18 cellular contexts compared by ENCODE assay signal in genomic region chr20:62489186-62489939, GRCh38. TPM values are rescaled to one million over a fixed set of nuclear protein-coding genes. Genes with fewer than 3 reads are reported as not detected.
DNase-seq lines count a peak whose midpoint lies in the region; ATAC-seq and TF ChIP-seq lines count a peak whose summit lies in the region.
"Had no signal": no experiment of that assay in that cellular context is flagged by ENCODE, and none has a peak within 500 bp of the region (broad histone marks: within the 10 kb centered on the region; RNA-seq: fewer than 3 reads in every experiment).

No MANE protein-coding gene starts in this region.

- no peak overlapping the region for H3K23ac ChIP-seq in mesenchymal stem cell (ENCODE audit: low read length in 2 of 2)

- no peak overlapping the region for H2BK12ac ChIP-seq in mesenchymal stem cell (ENCODE audit: low read length in 2 of 2)

- H3K9me3 ChIP-seq in BLaER1 (peaks cover 8% of the 10 kb centered on the region), adrenal gland (replicated peaks in 1 of 3) (no peaks in the 10 kb centered on the region), mesenchymal stem cell (ENCODE audit: control insufficient read depth, low read length) (no peaks in the 10 kb centered on the region), gastrocnemius medialis (no peaks in the 10 kb centered on the region)
- H3K9me3 ChIP-seq: ovary, SJSA1 had no signal

- in situ Hi-C loops in gastrocnemius medialis (cut with MboI; ENCODE audit: low sequenced_read_pairs in 4 of 4) = no loop called here

- H3K9ac ChIP-seq in BLaER1 = no peak overlapping the region
- no peak overlapping the region for H3K9ac ChIP-seq in mesenchymal stem cell (ENCODE audit: low read length)

- H3K4me3 ChIP-seq in BLaER1 = no peak overlapping the region
- no peak overlapping the region for H3K4me3 ChIP-seq in adrenal gland
- H3K4me3 ChIP-seq in mesenchymal stem cell (ENCODE audit: insufficient read depth in 1 of 2, low read depth in 1 of 2, low read length in 2 of 2) = no peak overlapping the region
- H3K4me3 ChIP-seq in gastrocnemius medialis = no peak overlapping the region
- H3K4me3 ChIP-seq: lung, ovary, SJSA1 had no signal

- H3K4ac ChIP-seq in mesenchymal stem cell (ENCODE audit: low read depth in 1 of 2, low read length in 2 of 2) = no peak overlapping the region

- no peak overlapping the region for H3K27ac ChIP-seq in BLaER1
- H3K27ac ChIP-seq in adrenal gland = peak overlapping the region in 3 of 5 donors; percentile 24 to 48 (median 45)
- no peak overlapping the region for H3K27ac ChIP-seq in mesenchymal stem cell (ENCODE audit: low read length, poor library complexity, severe bottlenecking)
- H3K27ac ChIP-seq in gastrocnemius medialis = no peak overlapping the region
- H3K27ac ChIP-seq: C4-2B, ovary, SJSA1 had no signal

- peaks cover 10% of the 10 kb centered on the region; the same call in 1 of the 2 replicates for H3K4me1 Mint-ChIP-seq in WTC11
- H3K4me1 Mint-ChIP-seq in activated CD8-positive, alpha-beta T cell treated with anti-CD3 and anti-CD28 coated beads, Interleukin-2, amount 10 ng/mL, durations not matched to agents 7 days and 5 days (ENCODE audit: low read depth) = no peaks in the 10 kb centered on the region
- H3K4me1 Mint-ChIP-seq: activated CD4-positive, alpha-beta T cell treated with anti-CD3 and anti-CD28 coated beads for 36 hours had no signal

- H3K27me3 ChIP-seq in BLaER1 (peaks cover 54% of the 10 kb centered on the region), adrenal gland (no peaks in the 10 kb centered on the region), mesenchymal stem cell (ENCODE audit: control insufficient read depth in 1 of 2, insufficient read depth in 1 of 2, low read length in 2 of 2) (peaks cover 40 to 90% of the 10 kb centered on the region in 2 experiments), gastrocnemius medialis (peaks cover 0 to 7% (median 5%) of the 10 kb centered on the region in 3 donors)
- H3K27me3 ChIP-seq: ovary had no signal

- POLR2A ChIA-PET in WTC11 (lab: Charles Lee) = no interaction called here
- POLR2A ChIA-PET in activated CD8-positive, alpha-beta T cell treated with anti-CD3 and anti-CD28 coated beads, Interleukin-2, amount 10 ng/mL, durations not matched to agents 7 days and 5 days (lab: Charles Lee) = interaction anchor here (1.0 kb wide), 1 partner anchor 8 kb away, joined by 5 read pairs; no protein-coding TSS in a partner anchor

- H2BK15ac ChIP-seq in mesenchymal stem cell (ENCODE audit: low read depth, poor library complexity, severe bottlenecking) = no peak overlapping the region

- H4K20me1 ChIP-seq in BLaER1 = peaks cover 14% of the 10 kb centered on the region; the same call in 1 of the 2 replicates

- peak overlapping the region; percentile 57 for H2AK5ac ChIP-seq in mesenchymal stem cell (ENCODE audit: low read length, severe bottlenecking)

- H3K4me3 Mint-ChIP-seq in WTC11 = no peak overlapping the region
- no peak overlapping the region for H3K4me3 Mint-ChIP-seq in activated CD8-positive, alpha-beta T cell treated with anti-CD3 and anti-CD28 coated beads, Interleukin-2, amount 10 ng/mL, durations not matched to agents 7 days and 5 days
- H3K4me3 Mint-ChIP-seq: activated CD4-positive, alpha-beta T cell treated with anti-CD3 and anti-CD28 coated beads for 36 hours; stimulated activated naive B cell treated with anti-CD40 and anti-IgM and Interleukin-4, amounts not matched to agents 10 μg/mL and 1 μg/mL and 100 μg/mL, for 72 hours had no signal

- H3K4me1 ChIP-seq in BLaER1 (peaks cover 63% of the 10 kb centered on the region), adrenal gland (replicated peaks in 1 of 2) (peaks cover 29 to 44% of the 10 kb centered on the region in 2 donors), mesenchymal stem cell (ENCODE audit: control insufficient read depth, insufficient read depth, low read depth, low read length) (peaks cover 30% of the 10 kb centered on the region), gastrocnemius medialis (peaks cover 7 to 11% of the 10 kb centered on the region in 2 donors)
- H3K4me1 ChIP-seq: SJSA1 had no signal

- peak; percentile 30 for DNase-seq in HT1080 (ENCODE audit: low read depth)
- DNase-seq in adrenal gland = peak; percentile 56 to 80 (median 75)
- DNase-seq in mesenchymal stem cell = no peak
- no peak for DNase-seq in WTC11 (ENCODE audit: low spot score)
- no peak for DNase-seq in activated CD8-positive, alpha-beta T cell treated with anti-CD3 and anti-CD28 coated beads, Interleukin-2, amount 10 ng/mL, durations not matched to agents 7 days and 5 days
- DNase-seq in gastrocnemius medialis = no peak
- DNase-seq: activated CD4-positive, alpha-beta T cell treated with anti-CD3 and anti-CD28 coated beads for 36 hours; GF-D8; MM.1S; ovary; stimulated activated CD4-positive, alpha-beta T cell treated with anti-CD3 and anti-CD28 coated beads, Interleukin-2, amount 100 ng/mL, for 48 hours; stimulated activated naive B cell treated with anti-CD40 and anti-IgM and Interleukin-4, amounts not matched to agents 10 μg/mL and 1 μg/mL and 100 μg/mL, for 72 hours had no signal

- no peaks in the 10 kb centered on the region for H3K79me1 ChIP-seq in mesenchymal stem cell (replicated peaks; ENCODE audit: low read length, poor library complexity, severe bottlenecking)

- no peaks in the 10 kb centered on the region for H3K36me3 ChIP-seq in BLaER1
- no peaks in the 10 kb centered on the region for H3K36me3 ChIP-seq in adrenal gland (replicated peaks in 1 of 2)
- H3K36me3 ChIP-seq in mesenchymal stem cell (ENCODE audit: control insufficient read depth in 1 of 2, insufficient read depth in 2 of 2, low read depth in 1 of 2, low read length in 2 of 2) = no peaks in the 10 kb centered on the region
- no peaks in the 10 kb centered on the region for H3K36me3 ChIP-seq in gastrocnemius medialis
- H3K36me3 ChIP-seq: ovary, SJSA1 had no signal

- no peak overlapping the region for H2BK5ac ChIP-seq in mesenchymal stem cell (ENCODE audit: low read depth, low read length, poor library complexity, severe bottlenecking)

- CTCF ChIA-PET in WTC11 (lab: Charles Lee) = no interaction called here
- CTCF ChIA-PET in activated CD8-positive, alpha-beta T cell treated with anti-CD3 and anti-CD28 coated beads, Interleukin-2, amount 10 ng/mL, durations not matched to agents 7 days and 5 days (lab: Charles Lee) = interaction anchor here (1.4 kb wide), 1 partner anchor 11 kb away, joined by 5 read pairs; no protein-coding TSS in a partner anchor

- H4K8ac ChIP-seq in mesenchymal stem cell (ENCODE audit: low read length) = no peak overlapping the region

- TF ChIP-seq CTCF in adrenal gland (IDR thresholded peaks at IDR 0.05) = no peak
- TF ChIP-seq CTCF in WTC11 (IDR thresholded peaks at IDR 0.05) = no peak
- no peak for TF ChIP-seq CTCF in gastrocnemius medialis (IDR thresholded peaks at IDR 0.05 in 4 of 5, conservative IDR thresholded peaks at IDR 0.05 in 1 of 5)

- H3K18ac ChIP-seq in mesenchymal stem cell (ENCODE audit: low read depth in 1 of 2, low read length in 2 of 2) = no peak overlapping the region

- TF ChIP-seq POLR2A in adrenal gland (IDR thresholded peaks at IDR 0.05) (peak in 1 of 2 donors; percentile 45), gastrocnemius medialis (IDR thresholded peaks at IDR 0.05) (no peak)

- H3K27me3 Mint-ChIP-seq in WTC11 (ENCODE audit: low read depth) = peaks cover 6% of the 10 kb centered on the region; the same call in 1 of the 2 replicates
- H3K27me3 Mint-ChIP-seq in activated CD8-positive, alpha-beta T cell treated with anti-CD3 and anti-CD28 coated beads, Interleukin-2, amount 10 ng/mL, durations not matched to agents 7 days and 5 days (ENCODE audit: low read depth) = peaks cover 22% of the 10 kb centered on the region

- no peak overlapping the region for H3K14ac ChIP-seq in mesenchymal stem cell (ENCODE audit: low read length in 2 of 2)

- no peak overlapping the region for H2BK120ac ChIP-seq in mesenchymal stem cell (ENCODE audit: low read depth, low read length)

- intact Hi-C loops in adrenal gland (cut with DNase I) (no loop called here), gastrocnemius medialis (cut with DNase I; ENCODE audit: low total_unique reads) (no loop called here)

- H3K9me3 Mint-ChIP-seq in WTC11 = peaks cover 7% of the 10 kb centered on the region
- H3K9me3 Mint-ChIP-seq in activated CD8-positive, alpha-beta T cell treated with anti-CD3 and anti-CD28 coated beads, Interleukin-2, amount 10 ng/mL, durations not matched to agents 7 days and 5 days (ENCODE audit: insufficient read depth) = no peaks in the 10 kb centered on the region
- H3K9me3 Mint-ChIP-seq: stimulated activated naive B cell treated with anti-CD40 and anti-IgM and Interleukin-4, amounts not matched to agents 10 μg/mL and 1 μg/mL and 100 μg/mL, for 72 hours had no signal

- H2AFZ ChIP-seq in mesenchymal stem cell (ENCODE audit: low read depth, low read length) = no peak overlapping the region

- H4K91ac ChIP-seq in mesenchymal stem cell (ENCODE audit: low read length) = no peak overlapping the region

- WGBS in adrenal gland, 4 donors = 60 to 73% (median 67%) methylated on average over 12 to 18 of the region's 18 CpGs
- 67% methylated on average over 16 of the region's 18 CpGs for WGBS in mesenchymal stem cell

- H3K4me2 ChIP-seq in BLaER1 (peak overlapping the region; percentile 63), mesenchymal stem cell (ENCODE audit: low read length, poor library complexity, severe bottlenecking) (no peak overlapping the region)

- no peak overlapping the region for H3K27ac Mint-ChIP-seq in WTC11
- H3K27ac Mint-ChIP-seq in activated CD8-positive, alpha-beta T cell treated with anti-CD3 and anti-CD28 coated beads, Interleukin-2, amount 10 ng/mL, durations not matched to agents 7 days and 5 days = no peak overlapping the region
- H3K27ac Mint-ChIP-seq: activated CD4-positive, alpha-beta T cell treated with anti-CD3 and anti-CD28 coated beads for 36 hours; stimulated activated naive B cell treated with anti-CD40 and anti-IgM and Interleukin-4, amounts not matched to agents 10 μg/mL and 1 μg/mL and 100 μg/mL, for 72 hours had no signal

- no peaks in the 10 kb centered on the region for H3K36me3 Mint-ChIP-seq in WTC11
- no peaks in the 10 kb centered on the region for H3K36me3 Mint-ChIP-seq in activated CD8-positive, alpha-beta T cell treated with anti-CD3 and anti-CD28 coated beads, Interleukin-2, amount 10 ng/mL, durations not matched to agents 7 days and 5 days (ENCODE audit: low read depth)
- H3K36me3 Mint-ChIP-seq: stimulated activated naive B cell treated with anti-CD40 and anti-IgM and Interleukin-4, amounts not matched to agents 10 μg/mL and 1 μg/mL and 100 μg/mL, for 72 hours had no signal

- ATAC-seq in WTC11 = no peak
- ATAC-seq in activated CD8-positive, alpha-beta T cell treated with anti-CD3 and anti-CD28 coated beads, Interleukin-2, amount 10 ng/mL, durations not matched to agents 7 days and 5 days = no peak
- ATAC-seq in HG03095 (IDR thresholded peaks at IDR 0.05; ENCODE audit: unreplicated experiment) = no peak
- ATAC-seq in gastrocnemius medialis = no peak
- ATAC-seq: activated CD4-positive, alpha-beta T cell treated with anti-CD3 and anti-CD28 coated beads for 36 hours had no signal

RNA-seq across cellular contexts. Expression of gene GATA5, which starts 13.6 kb away (rescaled TPM):
- total RNA-seq in HT1080 (2014; rRNA removed; shearing (Covaris generic)) = not detected in 2 replicates
- polyA plus RNA-seq in HT1080 (2015; cell fraction: cytosol; rRNA removed) = not detected in 2 replicates
- polyA plus RNA-seq in HT1080 (2015; cell fraction: nucleus; rRNA removed) = not detected in 2 replicates
- total RNA-seq in adrenal gland (10 to 100 TPM in 1 of 8 donors, 1 to 10 TPM in 7; 4.8 to 12.0 (median 6.3) TPM), WTC11 (2021) (1.4 to 2.3 TPM (median 1.6 TPM) in 3 replicates), gastrocnemius medialis (not detected)
- 1 to 10 TPM in 2 of 3 donors, under 1 TPM in 1; 0.68 to 1.9 (median 1.8) TPM for polyA plus RNA-seq in adrenal gland
- not detected for polyA plus RNA-seq in mesenchymal stem cell (2013, experiment 1 of 2)
- polyA plus RNA-seq in mesenchymal stem cell (2013, experiment 2 of 2) = not detected
- not detected for total RNA-seq in activated CD8-positive, alpha-beta T cell treated with anti-CD3 and anti-CD28 coated beads, Interleukin-2, amount 10 ng/mL, durations not matched to agents 7 days and 5 days
- total RNA-seq: activated CD4-positive, alpha-beta T cell treated with anti-CD3 and anti-CD28 coated beads for 36 hours; astrocyte; SJSA1 had no signal

Comparison
In these comparisons a context has a peak if more than half of its experiments do, and no peak if none do; other contexts are left out.
1. H3K27ac ChIP-seq: peak in adrenal gland (3 of 5); none in BLaER1 (single experiment), mesenchymal stem cell (single experiment) and gastrocnemius medialis (0 of 4).
2. DNase-seq: peak in HT1080 (single experiment) and adrenal gland (7 of 7); none in mesenchymal stem cell (single experiment), WTC11 (single experiment), activated CD8-positive, alpha-beta T cell treated with anti-CD3 and anti-CD28 coated beads, Interleukin-2, amount 10 ng/mL, durations not matched to agents 7 days and 5 days (single experiment) and gastrocnemius medialis (0 of 2).